ENCODE assay signal across 1 cellular context in the genomic region with DNA sequence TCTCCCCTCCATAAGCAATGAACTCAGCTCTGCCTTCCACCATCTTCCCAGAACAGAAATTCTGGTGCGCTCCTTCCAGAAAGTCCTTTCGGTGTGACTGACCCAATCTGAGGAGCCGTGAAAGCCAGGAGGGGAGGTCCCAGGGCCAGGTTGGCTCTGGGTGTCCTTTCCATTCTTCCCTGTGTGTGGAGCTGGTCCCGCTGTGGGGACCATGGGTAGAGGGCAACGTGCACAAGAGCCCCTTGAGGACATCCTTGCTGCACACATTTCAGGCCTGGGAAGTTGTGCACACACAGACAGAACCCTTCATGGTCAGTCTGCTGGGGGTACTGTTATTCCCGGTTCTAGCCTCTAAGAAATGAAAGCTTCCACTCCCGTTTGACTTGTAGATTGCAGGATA.
TF ChIP-seq lines count a peak whose summit lies in the region.

No MANE protein-coding gene starts in this region.

TF ChIP-seq in HepG2, 621 proteins besides CTCF, POLR2A, EP300 and RAD21 (continued from another document):
- TF ChIP-seq ZBTB40 (IDR thresholded peaks at IDR 0.05): no peak
- no peak for TF ChIP-seq ZBTB40 (CRISPR knock-in tag; IDR thresholded peaks at IDR 0.05)
- no peak for TF ChIP-seq YEATS2 (CRISPR knock-in tag; IDR thresholded peaks at IDR 0.05; ENCODE audit: borderline replicate concordance)
- TF ChIP-seq ZNF687 (CRISPR knock-in tag; IDR thresholded peaks at IDR 0.05): peak; percentile 42; the same call in 1 of the 2 replicates
- no peak for TF ChIP-seq IRX3 (CRISPR knock-in tag; IDR thresholded peaks at IDR 0.05; ENCODE audit: borderline replicate concordance, low read depth)
- no peak for TF ChIP-seq ZXDC (CRISPR knock-in tag; IDR thresholded peaks at IDR 0.05)
- TF ChIP-seq ERF (CRISPR knock-in tag; IDR thresholded peaks at IDR 0.05): peak; percentile 40; the same call in 1 of the 2 replicates
- TF ChIP-seq ZNF572 (CRISPR knock-in tag; IDR thresholded peaks at IDR 0.05): no peak
- peak; percentile 59; the same call in 1 of the 2 replicates for TF ChIP-seq ZNF280B (CRISPR knock-in tag; IDR thresholded peaks at IDR 0.05; ENCODE audit: borderline replicate concordance)
- TF ChIP-seq BORCS8-MEF2B (CRISPR knock-in tag; IDR thresholded peaks at IDR 0.05): 0 out of 2 replicates have a peak, but pooled peaks have one; percentile 24
- peak; percentile 38; the same call in 1 of the 2 replicates for TF ChIP-seq MIER3 (CRISPR knock-in tag; IDR thresholded peaks at IDR 0.05; ENCODE audit: borderline replicate concordance)
- TF ChIP-seq, protein P1, sequence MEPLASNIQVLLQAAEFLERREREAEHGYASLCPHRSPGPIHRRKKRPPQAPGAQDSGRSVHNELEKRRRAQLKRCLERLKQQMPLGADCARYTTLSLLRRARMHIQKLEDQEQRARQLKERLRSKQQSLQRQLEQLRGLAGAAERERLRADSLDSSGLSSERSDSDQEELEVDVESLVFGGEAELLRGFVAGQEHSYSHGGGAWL (CRISPR knock-in tag; IDR thresholded peaks at IDR 0.05): no peak
- TF ChIP-seq AHR (CRISPR knock-in tag; IDR thresholded peaks at IDR 0.05): peak; percentile 13; the same call in 1 of the 2 replicates
- TF ChIP-seq MAF1 (CRISPR knock-in tag; IDR thresholded peaks at IDR 0.05; ENCODE audit: borderline replicate concordance): 0 out of 2 replicates have a peak, but pooled peaks have one; percentile 24
- TF ChIP-seq, protein P2, sequence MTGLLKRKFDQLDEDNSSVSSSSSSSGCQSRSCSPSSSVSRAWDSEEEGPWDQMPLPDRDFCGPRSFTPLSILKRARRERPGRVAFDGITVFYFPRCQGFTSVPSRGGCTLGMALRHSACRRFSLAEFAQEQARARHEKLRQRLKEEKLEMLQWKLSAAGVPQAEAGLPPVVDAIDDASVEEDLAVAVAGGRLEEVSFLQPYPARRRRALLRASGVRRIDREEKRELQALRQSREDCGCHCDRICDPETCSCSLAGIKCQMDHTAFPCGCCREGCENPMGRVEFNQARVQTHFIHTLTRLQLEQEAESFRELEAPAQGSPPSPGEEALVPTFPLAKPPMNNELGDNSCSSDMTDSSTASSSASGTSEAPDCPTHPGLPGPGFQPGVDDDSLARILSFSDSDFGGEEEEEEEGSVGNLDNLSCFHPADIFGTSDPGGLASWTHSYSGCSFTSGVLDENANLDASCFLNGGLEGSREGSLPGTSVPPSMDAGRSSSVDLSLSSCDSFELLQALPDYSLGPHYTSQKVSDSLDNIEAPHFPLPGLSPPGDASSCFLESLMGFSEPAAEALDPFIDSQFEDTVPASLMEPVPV (CRISPR knock-in tag; IDR thresholded peaks at IDR 0.05): no peak
- TF ChIP-seq THRA (CRISPR knock-in tag; IDR thresholded peaks at IDR 0.05; ENCODE audit: borderline replicate concordance): peak; percentile 59; the same call in 1 of the 2 replicates
- TF ChIP-seq KAT8 (CRISPR knock-in tag; IDR thresholded peaks at IDR 0.05): 0 out of 2 replicates have a peak, but pooled peaks have one; percentile 19
- no peak for TF ChIP-seq ZNF570 (CRISPR knock-in tag; IDR thresholded peaks at IDR 0.05; ENCODE audit: borderline replicate concordance)
- no peak for TF ChIP-seq KDM4B (CRISPR knock-in tag; IDR thresholded peaks at IDR 0.05)
- no peak for TF ChIP-seq ZNF790 (CRISPR knock-in tag; IDR thresholded peaks at IDR 0.05; ENCODE audit: borderline replicate concordance)
